8 cellular contexts compared by ENCODE assay signal in genomic region chr3:105868745-105869530, GRCh38. TPM values are rescaled to one million over a fixed set of nuclear protein-coding genes. Genes with fewer than 3 reads are reported as not detected.
A peak's percentile ranks its signal among the peaks of the same experiment; 100 is the strongest.
DNase-seq lines count a peak whose midpoint lies in the region; ATAC-seq and TF ChIP-seq lines count a peak whose summit lies in the region.

Gene CBLB (minus strand): TSS chr3:105869012. CDS start chr3:105867577, 1,435 bp downstream.

- H3K4me2 ChIP-seq in mammary epithelial cell (ENCODE audit: insufficient read depth, low read depth, low read length): peak within 1 kb of the TSS; percentile 96

- H3K4me1 ChIP-seq in ACC112 (ENCODE audit: control insufficient read depth, insufficient read depth, low read length, unreplicated experiment) (peaks cover 36% of the 10 kb centered on the region), mammary epithelial cell (ENCODE audit: insufficient read depth, low read length) (peaks cover 13% of the 10 kb centered on the region), skeletal muscle tissue (ENCODE audit: control insufficient read depth in 3 of 3, insufficient read depth in 3 of 3, low read length in 3 of 3) (peaks cover 5 to 26% (median 5%) of the 10 kb centered on the region in 3 donors)

- TF ChIP-seq CTCF in WERI-Rb-1 (IDR thresholded peaks at IDR 0.05; ENCODE audit: low read depth, low read length) (no peak), mammary epithelial cell (conservative IDR thresholded peaks at IDR 0.05 in 1 of 2, IDR thresholded peaks at IDR 0.05 in 1 of 2; ENCODE audit: extremely low read depth in 1 of 2, insufficient read depth in 1 of 2, low read depth in 1 of 2, low read length in 2 of 2) (no peak)

- WGBS in mammary epithelial cell (ENCODE audit: low coverage, missing lambda C conversion rate): under 1% methylated on average over 25 of the region's 67 CpGs

- H3K27me3 ChIP-seq in ACC112 (ENCODE audit: insufficient read depth, low read length) (no peaks in the 10 kb centered on the region), WERI-Rb-1 (ENCODE audit: insufficient read depth, low read depth, severe bottlenecking) (no peaks in the 10 kb centered on the region), mammary epithelial cell (ENCODE audit: insufficient read depth, low read length) (no peaks in the 10 kb centered on the region), skeletal muscle tissue (ENCODE audit: control insufficient read depth in 3 of 3, insufficient read depth in 3 of 3, low read length in 3 of 3) (no peaks in the 10 kb centered on the region)

- peak; percentile 88 for DNase-seq in NCI-H2227 (lab: John Stamatoyannopoulos, UW; ENCODE audit: unreplicated experiment)
- peak; percentile 90 for DNase-seq in WERI-Rb-1
- DNase-seq in mammary epithelial cell: peak; percentile 97

- BruUV-seq in mammary epithelial cell (replicated peaks; lab: Mats Ljungman, UMichigan): no TSS peak

- H3K9me3 ChIP-seq in WERI-Rb-1 (ENCODE audit: severe bottlenecking): no peaks in the 10 kb centered on the region
- H3K9me3 ChIP-seq in mammary epithelial cell (replicated peaks; ENCODE audit: insufficient read depth, low read length): no peaks in the 10 kb centered on the region
- H3K9me3 ChIP-seq in iPS-18c (ENCODE audit: control insufficient read depth, insufficient read depth, low read length): no peaks in the 10 kb centered on the region
- no peaks in the 10 kb centered on the region for H3K9me3 ChIP-seq in skeletal muscle tissue (ENCODE audit: control insufficient read depth in 3 of 3, low read length in 3 of 3)

- CTCF ChIA-PET in mammary epithelial cell (lab: Charles Lee; ENCODE audit: low non-redundant PET): no interaction called here

- ATAC-seq in GM18873 (IDR thresholded peaks at IDR 0.05; ENCODE audit: low FRiP score, unreplicated experiment): peak; percentile 84
- peak; percentile 76 for ATAC-seq in HG03139 (IDR thresholded peaks at IDR 0.05; ENCODE audit: unreplicated experiment)

- no peaks in the 10 kb centered on the region for H4K20me1 ChIP-seq in mammary epithelial cell (ENCODE audit: insufficient read depth, low read length)

- intact Hi-C loops in mammary epithelial cell (cut with micrococcal nuclease): loop anchor here (1.0 to 10.0 kb wide), 9 partner anchors 75 to 1193 kb away; no protein-coding TSS in a partner anchor

- H3K4me3 ChIP-seq in ACC112 (ENCODE audit: low read depth, low read length) (peak within 1 kb of the TSS; percentile 93), WERI-Rb-1 (ENCODE audit: low read depth, low read length) (peak within 1 kb of the TSS; percentile 86), mammary epithelial cell (replicated peaks in 1 of 3; ENCODE audit: insufficient read depth in 1 of 3, low read depth in 2 of 3, low read length in 3 of 3) (peak within 1 kb of the TSS; percentile 94 to 97 (median 97)), iPS-18c (ENCODE audit: insufficient read depth, low read depth, low read length) (peak within 1 kb of the TSS; percentile 92), skeletal muscle tissue (ENCODE audit: low read length in 3 of 3) (peak within 1 kb of the TSS; percentile 85 to 96 (median 95))

- H3K9ac ChIP-seq in mammary epithelial cell (ENCODE audit: insufficient read depth, low read length) (peak within 1 kb of the TSS; percentile 96), skeletal muscle tissue (ENCODE audit: low read depth in 1 of 3, low read length in 3 of 3) (peak within 1 kb of the TSS; percentile 89 to 92 (median 89))

- in situ Hi-C loops in mammary epithelial cell (cut with MboI; ENCODE audit: low sequenced_read_pairs in 2 of 2): no loop called here

- dilution Hi-C loops in mammary epithelial cell (cut with HindIII; ENCODE audit: low sequenced_read_pairs): no loop called here

- peak within 1 kb of the TSS; percentile 89 for H3K27ac ChIP-seq in ACC112 (ENCODE audit: low read depth, low read length)
- H3K27ac ChIP-seq in WERI-Rb-1: peak within 1 kb of the TSS; percentile 93
- H3K27ac ChIP-seq in mammary epithelial cell (ENCODE audit: insufficient read depth, low read depth, low read length): peak within 1 kb of the TSS; percentile 95
- peak within 1 kb of the TSS; percentile 92 for H3K27ac ChIP-seq in skeletal muscle tissue (ENCODE audit: low read depth, low read length)

- H3K36me3 ChIP-seq in ACC112 (ENCODE audit: insufficient read depth, low read length) (peaks cover 11% of the 10 kb centered on the region), WERI-Rb-1 (peaks cover 18% of the 10 kb centered on the region; the same call in 1 of the 2 replicates), mammary epithelial cell (ENCODE audit: insufficient read depth, low read length) (no peaks in the 10 kb centered on the region), skeletal muscle tissue (ENCODE audit: control insufficient read depth in 3 of 3, insufficient read depth in 3 of 3, low read length in 3 of 3) (no peaks in the 10 kb centered on the region)

- peaks cover 44% of the 10 kb centered on the region for H3K79me2 ChIP-seq in ACC112 (ENCODE audit: control insufficient read depth, insufficient read depth, low read length, unreplicated experiment)
- peaks cover 47% of the 10 kb centered on the region for H3K79me2 ChIP-seq in mammary epithelial cell (ENCODE audit: insufficient read depth, low read length)

- H2AFZ ChIP-seq in ACC112 (ENCODE audit: low read length, unreplicated experiment) (peak within 1 kb of the TSS; percentile 77), mammary epithelial cell (ENCODE audit: low read depth, low read length) (peak within 1 kb of the TSS; percentile 99)

RNA-seq across cellular contexts. Expression of gene CBLB, which starts in this region (rescaled TPM):
- total RNA-seq in mammary epithelial cell: 10 to 100 TPM; 39.3 to 59.4 TPM
- 9.5 TPM for polyA plus RNA-seq in mammary epithelial cell
- polyA minus RNA-seq in mammary epithelial cell: 46.8 TPM
- total RNA-seq in skeletal muscle tissue: 19.8 TPM

Comparison
In these comparisons a context has a peak if more than half of its experiments do, and no peak if none do; other contexts are left out.
1. Peak in every context shown above with its lines: DNase-seq, ATAC-seq, H3K4me3 ChIP-seq and H3K27ac ChIP-seq.